Comparison of ENCODE assay signal across 11 cellular contexts in the genomic region with DNA sequence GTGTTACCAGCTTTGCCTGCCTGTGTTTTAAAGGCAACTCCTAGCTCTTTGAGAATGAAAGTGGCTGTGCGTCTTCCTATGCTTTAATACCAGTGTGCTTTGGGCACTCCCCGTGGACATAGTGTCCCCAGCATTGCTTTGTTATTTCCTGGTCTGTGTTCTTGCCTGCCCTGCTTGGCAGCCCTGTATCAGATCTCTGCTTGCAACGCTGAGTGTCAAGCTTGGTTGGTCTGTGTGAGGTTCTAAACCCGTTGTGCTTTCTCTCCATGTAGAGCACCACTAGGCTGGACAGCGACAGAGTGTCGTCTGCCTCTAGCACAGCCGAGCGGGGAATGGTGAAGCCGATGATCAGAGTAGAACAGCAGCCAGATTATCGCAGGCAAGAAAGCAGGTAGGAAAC.
A peak's percentile ranks its signal among the peaks of the same experiment; 100 is the strongest.
DNase-seq lines count a peak whose midpoint lies in the region; ATAC-seq, FAIRE-seq and TF ChIP-seq lines count a peak whose summit lies in the region.
"Had no signal": no experiment of that assay in that cellular context is flagged by ENCODE, and none has a peak within 500 bp of the region (broad histone marks: within the 10 kb centered on the region; RNA-seq: fewer than 3 reads in every experiment).

No MANE protein-coding gene starts in this region.

- H3K27me3 Mint-ChIP-seq in WTC11 (ENCODE audit: low read depth) = no peaks in the 10 kb centered on the region
- peaks cover 2% of the 10 kb centered on the region for H3K27me3 Mint-ChIP-seq in nephron progenitor cell (ENCODE audit: low read depth, poor library complexity)
- H3K27me3 Mint-ChIP-seq: activated B cell treated with CpG ODN at 0.5 μM for 24 hours; activated naive CD8-positive, alpha-beta T cell treated with anti-CD3 and anti-CD28 coated beads, Interleukin-2, amount 10 ng/mL, durations not matched to agents 7 days and 5 days had no signal

- no peak for FAIRE-seq in H54 (lab: Jason Lieb, UNC)

- CTCF ChIA-PET in WTC11 (lab: Charles Lee) = no interaction called here

- peak; percentile 3 for DNase-seq in EH (ENCODE audit: low read depth)
- DNase-seq in WTC11 (ENCODE audit: low spot score) = no peak
- peak; percentile 66 for DNase-seq in Right ventricle myocardium superior
- peak; percentile 29 for DNase-seq in nephron progenitor cell
- DNase-seq in activated CD4-positive, CD25-positive, alpha-beta regulatory T cell (lab: John Stamatoyannopoulos, UW) = no peak
- DNase-seq in H54 (ENCODE audit: insufficient read length, low spot score) = no peak
- DNase-seq in AG08395 (ENCODE audit: low spot score) = no peak
- DNase-seq: activated B cell treated with CpG ODN at 0.5 μM for 24 hours; activated naive CD8-positive, alpha-beta T cell treated with anti-CD3 and anti-CD28 coated beads, Interleukin-2, amount 10 ng/mL, durations not matched to agents 7 days and 5 days had no signal

- H3K4me1 Mint-ChIP-seq in WTC11 (peaks cover 3% of the 10 kb centered on the region; the same call in 1 of the 2 replicates), nephron progenitor cell (peaks cover 5% of the 10 kb centered on the region)
- H3K4me1 Mint-ChIP-seq: activated B cell treated with CpG ODN at 0.5 μM for 24 hours; activated naive CD8-positive, alpha-beta T cell treated with anti-CD3 and anti-CD28 coated beads, Interleukin-2, amount 10 ng/mL, durations not matched to agents 7 days and 5 days had no signal

- peak; percentile 41; the same call in 1 of the 2 replicates for ATAC-seq in WTC11
- ATAC-seq in Right ventricle myocardium superior (ENCODE audit: poor library complexity) = peak; percentile 97
- no peak for ATAC-seq in HG02678 (IDR thresholded peaks at IDR 0.05; ENCODE audit: unreplicated experiment)
- ATAC-seq: HCT116 had no signal

- intact Hi-C loops in Right ventricle myocardium superior (cut with DNase I) = loop anchor here (10.0 kb wide), 1 partner anchor 148 kb away; no protein-coding TSS in a partner anchor

- TF ChIP-seq POLR2A in H54 (IDR thresholded peaks at IDR 0.05; ENCODE audit: low read depth, low read length) = no peak

- no peak overlapping the region; the same call in 1 of the 2 replicates for H3K27ac Mint-ChIP-seq in WTC11
- H3K27ac Mint-ChIP-seq in nephron progenitor cell = peak overlapping the region; percentile 52
- H3K27ac Mint-ChIP-seq: activated B cell treated with CpG ODN at 0.5 μM for 24 hours; activated naive CD8-positive, alpha-beta T cell treated with anti-CD3 and anti-CD28 coated beads, Interleukin-2, amount 10 ng/mL, durations not matched to agents 7 days and 5 days had no signal

- H3K36me3 Mint-ChIP-seq in WTC11 (peaks cover 48% of the 10 kb centered on the region), nephron progenitor cell (ENCODE audit: low read depth) (peaks cover 51% of the 10 kb centered on the region)

- H3K9me3 Mint-ChIP-seq in WTC11 (no peaks in the 10 kb centered on the region), nephron progenitor cell (no peaks in the 10 kb centered on the region)
- H3K9me3 Mint-ChIP-seq: activated B cell treated with CpG ODN at 0.5 μM for 24 hours; activated naive CD8-positive, alpha-beta T cell treated with anti-CD3 and anti-CD28 coated beads, Interleukin-2, amount 10 ng/mL, durations not matched to agents 7 days and 5 days had no signal

- H3K4me3 Mint-ChIP-seq in WTC11 (no peak overlapping the region), nephron progenitor cell (no peak overlapping the region)
- H3K4me3 Mint-ChIP-seq: activated B cell treated with CpG ODN at 0.5 μM for 24 hours; activated naive CD8-positive, alpha-beta T cell treated with anti-CD3 and anti-CD28 coated beads, Interleukin-2, amount 10 ng/mL, durations not matched to agents 7 days and 5 days had no signal

- TF ChIP-seq CTCF in WTC11 (IDR thresholded peaks at IDR 0.05) (no peak), nephron progenitor cell (IDR thresholded peaks at IDR 0.05) (no peak)

- POLR2A ChIA-PET in WTC11 (lab: Charles Lee) = no interaction called here

TF ChIP-seq in WTC11, 78 proteins besides CTCF, POLR2A, EP300 and RAD21:
- TF ChIP-seq ZNF121 (CRISPR knock-in tag; IDR thresholded peaks at IDR 0.05) (no peak), FOXK1 (CRISPR knock-in tag; IDR thresholded peaks at IDR 0.05) (no peak)
TF ChIP-seq in WTC11: peak in this region for 0.

Comparison
In these comparisons a context has a peak if more than half of its experiments do, and no peak if none do; other contexts are left out.
1. DNase-seq: peak in EH (single experiment), Right ventricle myocardium superior (single experiment) and nephron progenitor cell (single experiment); none in WTC11 (single experiment), activated CD4-positive, CD25-positive, alpha-beta regulatory T cell (0 of 4), H54 (single experiment) and AG08395 (single experiment).